12 cellular contexts compared by ENCODE assay signal in genomic region chr14:63672417-63673180, GRCh38. TPM values are rescaled to one million over a fixed set of nuclear protein-coding genes. Genes with fewer than 3 reads are reported as not detected.
DNase-seq lines count a peak whose midpoint lies in the region; ATAC-seq and TF ChIP-seq lines count a peak whose summit lies in the region.
"Had no signal": no experiment of that assay in that cellular context is flagged by ENCODE, and none has a peak within 500 bp of the region (broad histone marks: within the 10 kb centered on the region; RNA-seq: fewer than 3 reads in every experiment).

No MANE protein-coding gene starts in this region.

- CTCF ChIA-PET in activated CD8-positive, alpha-beta T cell treated with anti-CD3 and anti-CD28 coated beads for 36 hours (lab: Charles Lee) = no interaction called here

- WGBS in right lobe of liver (ENCODE audit: insufficient coverage, low coverage, low lambda C conversion rate, missing lambda C conversion rate) = 17% methylated on average over 6 of the region's 7 CpGs

- H3K9me3 ChIP-seq in right lobe of liver = no peaks in the 10 kb centered on the region
- H3K9me3 ChIP-seq: thoracic aorta had no signal

- TF ChIP-seq CTCF in right lobe of liver (IDR thresholded peaks at IDR 0.05) = no peak
- no peak for TF ChIP-seq CTCF in activated CD8-positive, alpha-beta T cell treated with anti-CD3 and anti-CD28 coated beads for 36 hours (IDR thresholded peaks at IDR 0.05)

- no peak overlapping the region for H3K27ac Mint-ChIP-seq in activated CD8-positive, alpha-beta T cell treated with anti-CD3 and anti-CD28 coated beads for 36 hours
- H3K27ac Mint-ChIP-seq: activated CD8-positive, alpha-beta T cell treated with anti-CD3 and anti-CD28 coated beads, Interleukin-2, amount 10 ng/mL, durations not matched to agents 7 days and 5 days had no signal

- ATAC-seq in GM18907 (IDR thresholded peaks at IDR 0.05; ENCODE audit: unreplicated experiment) (peak; percentile 85), HG02588 (IDR thresholded peaks at IDR 0.05; ENCODE audit: unreplicated experiment) (peak; percentile 68), right lobe of liver (peak in 3 of 4 donors; percentile 60 to 66 (median 66)), HG02885 (IDR thresholded peaks at IDR 0.05; ENCODE audit: poor library complexity, unreplicated experiment) (no peak)
- ATAC-seq in activated CD8-positive, alpha-beta T cell treated with anti-CD3 and anti-CD28 coated beads for 36 hours = no peak
- ATAC-seq: activated CD8-positive, alpha-beta T cell treated with anti-CD3 and anti-CD28 coated beads, Interleukin-2, amount 10 ng/mL, durations not matched to agents 7 days and 5 days; HCT116 had no signal

- no peaks in the 10 kb centered on the region for H3K27me3 ChIP-seq in right lobe of liver

- H3K36me3 Mint-ChIP-seq in activated CD8-positive, alpha-beta T cell treated with anti-CD3 and anti-CD28 coated beads for 36 hours (ENCODE audit: low read depth) = no peaks in the 10 kb centered on the region

- H3K4me3 Mint-ChIP-seq in activated CD8-positive, alpha-beta T cell treated with anti-CD3 and anti-CD28 coated beads for 36 hours = no peak overlapping the region
- H3K4me3 Mint-ChIP-seq: activated CD8-positive, alpha-beta T cell treated with anti-CD3 and anti-CD28 coated beads, Interleukin-2, amount 10 ng/mL, durations not matched to agents 7 days and 5 days had no signal

- POLR2A ChIA-PET in activated CD8-positive, alpha-beta T cell treated with anti-CD3 and anti-CD28 coated beads for 36 hours (lab: Charles Lee) = interaction anchor here (0.6 to 0.7 kb wide), 2 partner anchors 67 to 1198 kb away, joined by 3 read pairs; no protein-coding TSS in a partner anchor

- peak; percentile 99 to 100 for DNase-seq in NCI-H524 (lab: John Stamatoyannopoulos, UW)
- no peak for DNase-seq in right lobe of liver
- DNase-seq in activated CD8-positive, alpha-beta T cell treated with anti-CD3 and anti-CD28 coated beads for 36 hours = no peak
- no peak for DNase-seq in cortex of kidney (lab: John Stamatoyannopoulos, UW)
- DNase-seq in NCI-H526 treated with DMSO at 0.1 percent for 48 hours (lab: John Stamatoyannopoulos, UW) = no peak
- DNase-seq: activated CD8-positive, alpha-beta T cell treated with anti-CD3 and anti-CD28 coated beads, Interleukin-2, amount 10 ng/mL, durations not matched to agents 7 days and 5 days; head of caudate nucleus had no signal

- H3K4me1 Mint-ChIP-seq in activated CD8-positive, alpha-beta T cell treated with anti-CD3 and anti-CD28 coated beads for 36 hours (ENCODE audit: low read depth) = no peaks in the 10 kb centered on the region

- no peaks in the 10 kb centered on the region for H3K36me3 ChIP-seq in right lobe of liver
- H3K36me3 ChIP-seq: thoracic aorta had no signal

- H3K27ac ChIP-seq in right lobe of liver = no peak overlapping the region
- H3K27ac ChIP-seq: thoracic aorta had no signal

- TF ChIP-seq POLR2A in right lobe of liver (IDR thresholded peaks at IDR 0.05) = no peak

- H3K27me3 Mint-ChIP-seq in activated CD8-positive, alpha-beta T cell treated with anti-CD3 and anti-CD28 coated beads for 36 hours = no peaks in the 10 kb centered on the region

- intact Hi-C loops in right lobe of liver (cut with DNase I) = no loop called here
- intact Hi-C loops in activated CD8-positive, alpha-beta T cell treated with anti-CD3 and anti-CD28 coated beads for 36 hours (cut with micrococcal nuclease) = no loop called here

- no peaks in the 10 kb centered on the region for H3K9me3 Mint-ChIP-seq in activated CD8-positive, alpha-beta T cell treated with anti-CD3 and anti-CD28 coated beads for 36 hours

- H3K4me1 ChIP-seq in right lobe of liver = peaks cover 0 to 12% (median 5%) of the 10 kb centered on the region in 4 donors

- no peak overlapping the region for H3K4me3 ChIP-seq in right lobe of liver
- H3K4me3 ChIP-seq: thoracic aorta had no signal

RNA-seq across cellular contexts. Expression of gene WDR89, which starts 30.9 kb away (rescaled TPM):
- 1 to 10 TPM; 3.3 to 7.9 (median 5.8) TPM for total RNA-seq in right lobe of liver
- total RNA-seq in activated CD8-positive, alpha-beta T cell treated with anti-CD3 and anti-CD28 coated beads for 36 hours = 10 to 100 TPM; 30.9 to 33.4 TPM

RNA-seq across cellular contexts. Expression of gene SGPP1, which starts 55.3 kb away (rescaled TPM):
- 10 to 100 TPM; 13.2 to 25.6 (median 20.9) TPM for total RNA-seq in right lobe of liver
- 10 to 100 TPM; 10.5 to 10.9 TPM for total RNA-seq in activated CD8-positive, alpha-beta T cell treated with anti-CD3 and anti-CD28 coated beads for 36 hours

Comparison
In these comparisons a context has a peak if more than half of its experiments do, and no peak if none do; other contexts are left out.
1. ATAC-seq: peak in GM18907 (single experiment), HG02588 (single experiment) and right lobe of liver (3 of 4); none in activated CD8-positive, alpha-beta T cell treated with anti-CD3 and anti-CD28 coated beads for 36 hours (single experiment) and HG02885 (single experiment).
2. DNase-seq: peak in NCI-H524 (2 of 2); none in right lobe of liver (0 of 3), activated CD8-positive, alpha-beta T cell treated with anti-CD3 and anti-CD28 coated beads for 36 hours (single experiment), cortex of kidney (single experiment) and NCI-H526 treated with DMSO at 0.1 percent for 48 hours (single experiment).